11 cellular contexts compared by ENCODE assay signal in genomic region chr15:90989040-90989768, GRCh38. TPM values are rescaled to one million over a fixed set of nuclear protein-coding genes. Genes with fewer than 3 reads are reported as not detected.
DNase-seq lines count a peak whose midpoint lies in the region; ATAC-seq, FAIRE-seq and TF ChIP-seq lines count a peak whose summit lies in the region.
"Had no signal": no experiment of that assay in that cellular context is flagged by ENCODE, and none has a peak within 500 bp of the region (broad histone marks: within the 10 kb centered on the region; RNA-seq: fewer than 3 reads in every experiment).

No MANE protein-coding gene starts in this region.

- ATAC-seq in Panc1 (no peak), naive B cell (ENCODE audit: low read depth in 2 of 2) (peak; percentile 36 to 64)

- POLR2A ChIA-PET in HEK293 (lab: Yijun Ruan, JAX) (interaction anchor here (0.6 kb wide), 2 partner anchors 75 to 1831 kb away, joined by 3 to 5 read pairs; no protein-coding TSS in a partner anchor), Panc1 (lab: Charles Lee) (no interaction called here)

- H3K27ac Mint-ChIP-seq in Calu3 (ENCODE audit: unreplicated experiment) (peak overlapping the region; percentile 58), naive B cell (peak overlapping the region in 1 of 6 donors; percentile 21)

- H3K27ac ChIP-seq in HEK293 (ENCODE audit: extremely low read depth, low read depth, low read length) (0 out of 2 replicates have a peak overlapping the region, but pooled peaks have one; percentile 4), Panc1 (ENCODE audit: low read length) (peak overlapping the region; percentile 82)
- H3K27ac ChIP-seq: colonic mucosa had no signal

- H3K36me3 ChIP-seq in HEK293 (ENCODE audit: control insufficient read depth in 2 of 2, insufficient read depth in 1 of 2, low read length in 2 of 2) (peaks cover 13 to 42% of the 10 kb centered on the region in 2 experiments), Panc1 (ENCODE audit: control insufficient read depth, insufficient read depth, low read length) (no peaks in the 10 kb centered on the region; the same call in 1 of the 2 replicates)
- H3K36me3 ChIP-seq: colonic mucosa had no signal

- H3K9me3 ChIP-seq in HEK293 (ENCODE audit: control insufficient read depth, insufficient read depth, low read depth, low read length) (no peaks in the 10 kb centered on the region), Panc1 (ENCODE audit: control insufficient read depth, insufficient read depth, low read depth, low read length) (no peaks in the 10 kb centered on the region)
- H3K9me3 ChIP-seq: colonic mucosa had no signal

- H3K4me3 Mint-ChIP-seq in Calu3 (ENCODE audit: low read depth, unreplicated experiment) (peak overlapping the region; percentile 63), naive B cell (peak overlapping the region in 1 of 8 donors; percentile 4)

- no peak for FAIRE-seq in urothelium cell line (lab: Jason Lieb, UNC)

- BruUV-seq in Calu3 (replicated peaks; lab: Mats Ljungman, UMichigan) (no TSS peak), Panc1 (replicated peaks; lab: Mats Ljungman, UMichigan) (no TSS peak)

- H3K36me3 Mint-ChIP-seq in Calu3 (ENCODE audit: insufficient read depth, unreplicated experiment), result peaks cover 48% of the 10 kb centered on the region
- H3K36me3 Mint-ChIP-seq in naive B cell, result no peaks in the 10 kb centered on the region

- DNase-seq in Calu3, result no peak
- DNase-seq in Panc1 (ENCODE audit: low read depth, low spot score), result no peak
- peak; percentile 6 for DNase-seq in naive B cell
- DNase-seq in urothelium cell line (ENCODE audit: low spot score), result no peak
- DNase-seq in D341Med (ENCODE audit: low spot score), result no peak
- no peak for DNase-seq in GM10266 (ENCODE audit: extremely low spot score)
- DNase-seq: activated CD4-positive, alpha-beta T cell treated with anti-CD3 and anti-CD28 coated beads for 1 hour; amniotic stem cell; NCI-H82 had no signal

- in situ Hi-C loops in Panc1 (cut with HindIII; ENCODE audit: low pct_unique_long_range_greater_than_20kb, low sequenced_read_pairs), result no loop called here

- H3K9me3 Mint-ChIP-seq in Calu3 (ENCODE audit: low read depth, unreplicated experiment) (no peaks in the 10 kb centered on the region), naive B cell (no peaks in the 10 kb centered on the region)

- intact Hi-C loops in Calu3 (cut with micrococcal nuclease; ENCODE audit: unreplicated experiment), result loop anchor here (5.0 kb wide), 2 partner anchors 33 to 58 kb away; partner anchors contain the start of gene VPS33B
- intact Hi-C loops in Panc1 (cut with micrococcal nuclease; ENCODE audit: unreplicated experiment), result no loop called here

- CTCF ChIA-PET in Calu3 (lab: Charles Lee) (interaction anchor here (0.6 to 1.1 kb wide), 3 partner anchors 30 to 626 kb away, joined by 3 to 4 read pairs (median 3); no protein-coding TSS in a partner anchor), HEK293 (lab: Yijun Ruan, JAX) (interaction anchor here (0.6 to 1.7 kb wide), 5 partner anchors 8 to 817 kb away, joined by 3 to 8 read pairs (median 3); partner anchors contain the start of gene HDDC3), Panc1 (lab: Charles Lee) (interaction anchor here (0.6 kb wide), 1 partner anchor 12 kb away, joined by 3 read pairs; no protein-coding TSS in a partner anchor)

- H3K27me3 ChIP-seq in Panc1 (ENCODE audit: control insufficient read depth, insufficient read depth, low read length), result no peaks in the 10 kb centered on the region
- H3K27me3 ChIP-seq: colonic mucosa had no signal

- H3K4me1 Mint-ChIP-seq in Calu3 (ENCODE audit: low read depth, unreplicated experiment) (peaks cover 38% of the 10 kb centered on the region), naive B cell (peaks cover 6 to 20% (median 8%) of the 10 kb centered on the region in 3 donors)

- H3K27me3 Mint-ChIP-seq in Calu3 (ENCODE audit: unreplicated experiment) (no peaks in the 10 kb centered on the region), naive B cell (no peaks in the 10 kb centered on the region)

- TF ChIP-seq CTCF in Calu3 (IDR thresholded peaks at IDR 0.05; ENCODE audit: unreplicated experiment) (no peak), HEK293 (tag by site-specific recombination; IDR thresholded peaks at IDR 0.05) (no peak), Panc1 (IDR thresholded peaks at IDR 0.05) (no peak), GM10266 (IDR thresholded peaks at IDR 0.05; ENCODE audit: control insufficient read depth, insufficient read depth, low read depth, missing control alignments) (no peak)

- H3K4me1 ChIP-seq in HEK293 (ENCODE audit: control insufficient read depth, insufficient read depth, low read length) (peaks cover 33% of the 10 kb centered on the region), Panc1 (ENCODE audit: control insufficient read depth, insufficient read depth, low read length) (peaks cover 46% of the 10 kb centered on the region)

- H3K4me3 ChIP-seq in HEK293 (ENCODE audit: low read depth, low read length) (no peak overlapping the region), Panc1 (ENCODE audit: low read depth in 2 of 2, low read length in 2 of 2) (peak overlapping the region in 1 of 2 experiments; percentile 46; a peak in 1 of 4 replicates)
- H3K4me3 ChIP-seq: colonic mucosa had no signal

TF ChIP-seq in HEK293, 187 proteins besides CTCF, POLR2A, EP300 and RAD21:
- peak; percentile 68; the same call in 1 of the 2 replicates for TF ChIP-seq ZNF362 (tag by site-specific recombination; IDR thresholded peaks at IDR 0.05)
- no peak for TF ChIP-seq ZNF510 (tag by site-specific recombination; IDR thresholded peaks at IDR 0.05; ENCODE audit: insufficient replicate concordance)
- TF ChIP-seq ZNF146 (tag by site-specific recombination; IDR thresholded peaks at IDR 0.05), result no peak; the same call in 1 of the 2 replicates
- TF ChIP-seq ZNF274 (IDR thresholded peaks at IDR 0.05; ENCODE audit: low read length), result no peak
- TF ChIP-seq ZNF274 (tag by site-specific recombination; IDR thresholded peaks at IDR 0.05; ENCODE audit: borderline replicate concordance), result no peak
- TF ChIP-seq ZNF777 (tag by site-specific recombination; IDR thresholded peaks at IDR 0.05; ENCODE audit: borderline replicate concordance), result no peak
- TF ChIP-seq ZSCAN5A (tag by site-specific recombination; IDR thresholded peaks at IDR 0.05), result no peak
- TF ChIP-seq ZNF600 (tag by site-specific recombination; IDR thresholded peaks at IDR 0.05), result 0 out of 2 replicates have a peak, but pooled peaks have one; percentile 33
- no peak for TF ChIP-seq EGR2 (tag by site-specific recombination; IDR thresholded peaks at IDR 0.05; ENCODE audit: low read depth)
TF ChIP-seq in HEK293: peak in this region for 2.

RNA-seq across cellular contexts. Expression of gene PRC1, which starts 5.1 kb away (rescaled TPM):
- total RNA-seq in Calu3 (2022) (208 and 260 TPM in 2 replicates), Panc1 (2021; ENCODE audit: unreplicated experiment) (228 TPM)
- polyA plus RNA-seq in Panc1 (2012; ENCODE audit: insufficient read length), result 134 TPM
- 1 to 10 TPM in 5 of 6 donors, not detected in 1; 1.8 to 8.9 (median 3.9) TPM for polyA plus RNA-seq in naive B cell (ENCODE audit: low read depth in 6 of 6)

RNA-seq across cellular contexts. Expression of gene VPS33B, which starts 33.2 kb away (rescaled TPM):
- total RNA-seq in Calu3 (2022) (18.4 and 21.9 TPM in 2 replicates), Panc1 (2021; ENCODE audit: unreplicated experiment) (16.3 TPM)
- polyA plus RNA-seq in Panc1 (2012; ENCODE audit: insufficient read length), result 17.2 TPM
- 1 to 10 TPM; 4.6 to 7.5 (median 6.5) TPM for polyA plus RNA-seq in naive B cell (ENCODE audit: low read depth in 6 of 6)

RNA-seq across cellular contexts. Expression of gene RCCD1, which starts 34.5 kb away (rescaled TPM):
- total RNA-seq in Calu3 (2022) (39.3 and 42.6 TPM in 2 replicates), Panc1 (2021; ENCODE audit: unreplicated experiment) (23.6 TPM)
- polyA plus RNA-seq in Panc1 (2012; ENCODE audit: insufficient read length), result 28.6 TPM
- 1 to 10 TPM; 4.0 to 6.6 (median 5.2) TPM for polyA plus RNA-seq in naive B cell (ENCODE audit: low read depth in 6 of 6)

RNA-seq across cellular contexts. Expression of gene UNC45A, which starts 54.1 kb away (rescaled TPM):
- total RNA-seq in Calu3 (2022) (66.5 and 66.7 TPM in 2 replicates), Panc1 (2021; ENCODE audit: unreplicated experiment) (84.4 TPM)
- polyA plus RNA-seq in Panc1 (2012; ENCODE audit: insufficient read length), result 124 TPM
- 10 to 100 TPM; 54.9 to 76.1 (median 60.9) TPM for polyA plus RNA-seq in naive B cell (ENCODE audit: low read depth in 6 of 6)

RNA-seq across cellular contexts. Expression of gene HDDC3, which starts 56.9 kb away (rescaled TPM):
- 25.1 and 26.7 TPM in 2 replicates for total RNA-seq in Calu3 (2022)
- total RNA-seq in Panc1 (2021; ENCODE audit: unreplicated experiment), result 5.3 TPM
- 7.9 TPM for polyA plus RNA-seq in Panc1 (2012; ENCODE audit: insufficient read length)
- polyA plus RNA-seq in naive B cell (ENCODE audit: low read depth in 6 of 6), result 10 to 100 TPM; 24.6 to 39.5 (median 35.0) TPM
